In the genomic region with DNA sequence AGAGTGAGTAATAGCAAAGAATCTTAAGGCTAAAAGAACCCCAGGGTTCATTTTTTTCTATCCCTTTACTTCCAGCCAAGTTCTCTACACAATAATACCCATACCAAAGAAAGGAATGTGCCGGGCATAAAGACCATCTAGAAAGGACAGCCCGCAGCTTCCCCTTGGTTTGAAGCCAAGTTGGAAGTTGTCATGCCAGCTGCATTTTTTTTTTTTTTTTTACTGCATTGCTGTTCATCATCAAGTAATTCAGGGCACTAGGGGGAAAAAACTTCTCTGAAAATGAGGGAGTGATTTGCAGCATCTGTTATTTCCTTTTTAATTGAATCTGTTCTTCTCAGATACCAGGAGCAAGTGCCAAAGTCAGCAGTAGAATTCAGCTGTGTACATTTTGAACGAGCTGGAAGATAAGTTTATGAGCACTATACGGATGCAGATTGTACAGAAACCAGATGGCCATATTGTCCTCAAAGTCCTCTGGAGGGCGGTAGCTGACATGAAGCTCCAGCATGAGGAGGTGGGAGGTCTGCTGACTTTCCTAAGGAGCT, we compare ENCODE assay signal across 1 cellular context.
TF ChIP-seq lines count a peak whose summit lies in the region.

No MANE protein-coding gene starts in this region.

TF ChIP-seq in endothelial cell of umbilical vein, 7 proteins besides CTCF, POLR2A, EP300 and RAD21 (continued from another document):
- TF ChIP-seq, protein P1, sequence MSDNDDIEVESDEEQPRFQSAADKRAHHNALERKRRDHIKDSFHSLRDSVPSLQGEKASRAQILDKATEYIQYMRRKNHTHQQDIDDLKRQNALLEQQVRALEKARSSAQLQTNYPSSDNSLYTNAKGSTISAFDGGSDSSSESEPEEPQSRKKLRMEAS (IDR thresholded peaks at IDR 0.05; ENCODE audit: insufficient read depth, insufficient read length) = no peak
- no peak for TF ChIP-seq MYC (IDR thresholded peaks at IDR 0.05; ENCODE audit: low read depth, low read length)
- peak; percentile 45 for TF ChIP-seq FOS (IDR thresholded peaks at IDR 0.05; ENCODE audit: borderline replicate concordance, insufficient read depth, low read length)
- TF ChIP-seq GATA2 (IDR thresholded peaks at IDR 0.05; ENCODE audit: insufficient read depth, insufficient read length, low read depth, low read length) = peak; percentile 21
